15 cellular contexts compared by ENCODE assay signal in the genomic region with DNA sequence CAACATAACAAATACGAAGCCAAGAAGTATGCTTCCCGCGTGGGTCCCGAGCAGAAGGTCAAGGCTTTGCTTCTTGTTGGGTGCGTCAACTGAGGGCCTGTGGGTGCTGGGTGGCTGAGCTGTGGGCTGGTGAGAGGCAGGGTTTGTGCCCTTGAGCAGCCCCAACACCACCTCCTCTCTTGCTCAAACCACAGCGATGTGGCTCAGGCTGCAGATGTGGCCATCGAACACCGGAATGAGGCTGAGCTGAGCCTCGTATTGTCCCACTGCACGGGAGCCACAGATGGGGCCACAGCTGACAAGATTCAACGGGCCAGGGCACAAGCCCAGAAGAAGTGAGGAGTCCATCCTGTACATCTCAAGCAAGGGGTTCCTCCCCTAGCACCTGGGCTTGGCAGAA. TPM values are rescaled to one million over a fixed set of nuclear protein-coding genes. Genes with fewer than 3 reads are reported as not detected.
"Had no signal": no experiment of that assay in that cellular context is flagged by ENCODE, and none has a peak within 500 bp of the region (broad histone marks: within the 10 kb centered on the region; RNA-seq: fewer than 3 reads in every experiment).

No MANE protein-coding gene starts in this region.

- H3K27ac Mint-ChIP-seq: activated CD4-positive, alpha-beta T cell treated with anti-CD3 and anti-CD28 coated beads, Interleukin-2, amount 10 ng/mL, durations not matched to agents 7 days and 5 days; T-helper 1 cell treated with Interleukin-12 subunit alpha and Interleukin-12 subunit beta and Interleukin-4 antibody, amounts not matched to agents 30 μg/mL and 1 μg/mL, for 36 hours had no signal

- H3K9me3 Mint-ChIP-seq: activated CD4-positive, alpha-beta T cell treated with anti-CD3 and anti-CD28 coated beads, Interleukin-2, amount 10 ng/mL, durations not matched to agents 7 days and 5 days; activated naive CD4-positive, alpha-beta T cell treated with anti-CD3 and anti-CD28 coated beads, Interleukin-2, amount 50 U/mL, for 72 hours; naive B cell; T-helper 1 cell treated with Interleukin-12 subunit alpha and Interleukin-12 subunit beta and Interleukin-4 antibody, amounts not matched to agents 30 μg/mL and 1 μg/mL, for 36 hours had no signal

- H3K36me3 Mint-ChIP-seq: activated naive CD4-positive, alpha-beta T cell treated with anti-CD3 and anti-CD28 coated beads, Interleukin-2, amount 50 U/mL, for 72 hours had no signal

- DNase-seq: activated CD4-positive, alpha-beta T cell treated with anti-CD3 and anti-CD28 coated beads, Interleukin-2, amount 10 ng/mL, durations not matched to agents 7 days and 5 days; naive B cell; occipital lobe; stimulated activated CD4-positive, alpha-beta T cell treated with anti-CD3 and anti-CD28 coated beads, Interleukin-2, amount 100 ng/mL, for 48 hours; thyroid gland; uterus had no signal

- H3K9me3 ChIP-seq: ascending aorta, esophagus muscularis mucosa, thyroid gland, uterus had no signal

- H3K27me3 Mint-ChIP-seq: activated CD4-positive, alpha-beta T cell treated with anti-CD3 and anti-CD28 coated beads, Interleukin-2, amount 10 ng/mL, durations not matched to agents 7 days and 5 days had no signal

- H3K27me3 ChIP-seq: ascending aorta, esophagus muscularis mucosa, thyroid gland, uterus had no signal

- H3K27ac ChIP-seq: ascending aorta, esophagus muscularis mucosa, thyroid gland, uterus had no signal

- H3K4me1 ChIP-seq: ascending aorta, thyroid gland, uterus had no signal

- H3K4me3 ChIP-seq: ascending aorta, esophagus muscularis mucosa, thyroid gland, uterus had no signal

- H3K4me3 Mint-ChIP-seq: activated CD4-positive, alpha-beta T cell treated with anti-CD3 and anti-CD28 coated beads, Interleukin-2, amount 10 ng/mL, durations not matched to agents 7 days and 5 days; naive B cell; T-helper 1 cell treated with Interleukin-12 subunit alpha and Interleukin-12 subunit beta and Interleukin-4 antibody, amounts not matched to agents 30 μg/mL and 1 μg/mL, for 36 hours had no signal

- ATAC-seq: SK-N-SH treated with all-trans-retinoic acid at 6 μM for 48 hours had no signal

- H3K36me3 ChIP-seq: uterus had no signal

RNA-seq across cellular contexts. Expression of gene TMEM239, which starts 50.1 kb away (rescaled TPM):
- total RNA-seq: activated CD4-positive, alpha-beta T cell treated with anti-CD3 and anti-CD28 coated beads, Interleukin-2, amount 10 ng/mL, durations not matched to agents 7 days and 5 days; activated naive CD4-positive, alpha-beta T cell treated with anti-CD3 and anti-CD28 coated beads, Interleukin-2, amount 50 U/mL, for 72 hours; ascending aorta; bronchial epithelial cell; esophagus muscularis mucosa; lung microvascular endothelial cell; occipital lobe; pulmonary artery endothelial cell; thyroid gland; uterus had no signal

RNA-seq across cellular contexts. Expression of gene C20orf141, which starts 51.4 kb away (rescaled TPM):
- total RNA-seq: activated CD4-positive, alpha-beta T cell treated with anti-CD3 and anti-CD28 coated beads, Interleukin-2, amount 10 ng/mL, durations not matched to agents 7 days and 5 days; activated naive CD4-positive, alpha-beta T cell treated with anti-CD3 and anti-CD28 coated beads, Interleukin-2, amount 50 U/mL, for 72 hours; ascending aorta; bronchial epithelial cell; esophagus muscularis mucosa; fibroblast of villous mesenchyme; lung microvascular endothelial cell; occipital lobe; pulmonary artery endothelial cell; thyroid gland; uterus had no signal
